In the genomic region with DNA sequence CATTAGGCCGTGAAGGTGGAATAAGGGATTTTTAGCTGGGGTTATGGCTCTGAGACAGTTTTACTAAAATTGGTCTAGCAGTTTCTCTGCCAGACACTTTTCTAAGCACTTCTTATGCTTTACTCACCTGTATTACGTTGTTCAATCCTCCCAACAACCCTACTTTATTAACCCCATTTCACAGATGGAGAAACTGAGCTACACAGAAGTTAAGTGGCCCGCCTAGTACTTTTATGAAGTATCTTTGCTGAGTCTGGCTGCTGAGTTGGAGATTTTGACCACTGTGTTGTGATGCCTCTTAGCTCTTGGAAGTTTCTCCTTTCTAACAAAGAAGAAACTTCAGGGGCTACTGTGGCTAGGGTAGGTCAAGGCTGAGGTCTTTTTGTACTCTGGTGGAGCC, we compare ENCODE assay signal across 28 cellular contexts. TPM values are rescaled to one million over a fixed set of nuclear protein-coding genes. Genes with fewer than 3 reads are reported as not detected.
DNase-seq lines count a peak whose midpoint lies in the region; ATAC-seq and TF ChIP-seq lines count a peak whose summit lies in the region.
"Had no signal": no experiment of that assay in that cellular context is flagged by ENCODE, and none has a peak within 500 bp of the region (broad histone marks: within the 10 kb centered on the region; RNA-seq: fewer than 3 reads in every experiment).

No MANE protein-coding gene starts in this region.

- H3K18ac ChIP-seq in trophoblast cell (ENCODE audit: low read length) = no peak overlapping the region

- TF ChIP-seq POLR2A in upper lobe of left lung (IDR thresholded peaks at IDR 0.05) = no peak

- no peak overlapping the region for H3K9ac ChIP-seq in trophoblast cell (ENCODE audit: low read length)

- H3K9me3 ChIP-seq in heart right ventricle (no peaks in the 10 kb centered on the region), trophoblast cell (ENCODE audit: insufficient read depth, low read depth, low read length) (peaks cover 1% of the 10 kb centered on the region), upper lobe of left lung (no peaks in the 10 kb centered on the region), T-helper 17 cell (ENCODE audit: control insufficient read depth, low read length, poor library complexity, severe bottlenecking) (no peaks in the 10 kb centered on the region)
- H3K9me3 ChIP-seq: ovary, upper lobe of right lung had no signal

- no peak overlapping the region for H3K4me3 Mint-ChIP-seq in T-helper 17 cell
- no peak overlapping the region for H3K4me3 Mint-ChIP-seq in stimulated activated effector memory CD8-positive, alpha-beta T cell treated with anti-CD3 and anti-CD28 coated beads, Interleukin-12 subunit alpha, Interleukin-12 subunit beta, amount 100 ng/mL, for 72 hours
- H3K4me3 Mint-ChIP-seq: activated CD8-positive, alpha-beta memory T cell treated with anti-CD3 and anti-CD28 coated beads, Interleukin-2, amount 10 ng/mL, durations not matched to agents 7 days and 5 days; activated naive CD8-positive, alpha-beta T cell treated with anti-CD3 and anti-CD28 coated beads for 36 hours; activated T-cell treated with anti-CD3 and anti-CD28 coated beads, Interleukin-2, amount 50 U/mL, for 4 hours; T-cell had no signal

- H2AFZ ChIP-seq in trophoblast cell (ENCODE audit: insufficient read depth, low read length, poor library complexity) = no peak overlapping the region

- no peak for DNase-seq in heart right ventricle
- no peak for DNase-seq in left ventricle myocardium superior
- no peak for DNase-seq in coronary artery (ENCODE audit: low spot score)
- DNase-seq in trophoblast cell = no peak
- no peak for DNase-seq in upper lobe of left lung
- DNase-seq in T-helper 17 cell = no peak
- DNase-seq in stimulated activated effector memory CD8-positive, alpha-beta T cell treated with anti-CD3 and anti-CD28 coated beads, Interleukin-12 subunit alpha, Interleukin-12 subunit beta, amount 100 ng/mL, for 72 hours (ENCODE audit: low spot score in 2 of 2) = no peak
- DNase-seq: 8988T; activated CD4-positive, CD25-positive, alpha-beta regulatory T cell; activated CD8-positive, alpha-beta memory T cell treated with anti-CD3 and anti-CD28 coated beads, Interleukin-2, amount 10 ng/mL, durations not matched to agents 7 days and 5 days; activated gamma-delta T cell; activated naive CD8-positive, alpha-beta T cell treated with anti-CD3 and anti-CD28 coated beads for 36 hours; activated T-cell treated with anti-CD3 and anti-CD28 coated beads, Interleukin-2, amount 50 U/mL, for 4 hours; anterior cingulate cortex; Calu3; DND-41; erythroblast; head of caudate nucleus; KBM-7; kidney; NCI-H1105 treated with DMSO at 0.1 percent for 48 hours; NCI-H1930; NCI-H510A treated with DMSO at 0.1 percent for 48 hours; ovary; RPMI8226; T-cell; upper lobe of right lung had no signal

- no peak overlapping the region for H3K4me2 ChIP-seq in trophoblast cell (ENCODE audit: low read length)

- H3K9me3 Mint-ChIP-seq in stimulated activated effector memory CD8-positive, alpha-beta T cell treated with anti-CD3 and anti-CD28 coated beads, Interleukin-12 subunit alpha, Interleukin-12 subunit beta, amount 100 ng/mL, for 72 hours = no peaks in the 10 kb centered on the region
- H3K9me3 Mint-ChIP-seq: activated naive CD8-positive, alpha-beta T cell treated with anti-CD3 and anti-CD28 coated beads for 36 hours; activated T-cell treated with anti-CD3 and anti-CD28 coated beads, Interleukin-2, amount 50 U/mL, for 4 hours; T-cell had no signal

- no peak overlapping the region for H2BK5ac ChIP-seq in trophoblast cell (ENCODE audit: low read depth, low read length, poor library complexity)

- intact Hi-C loops in heart right ventricle (cut with DNase I) (loop anchor here in 2 of 10 donors (5.0 kb wide), 2 partner anchors 36 to 46 kb away; no protein-coding TSS in a partner anchor), left ventricle myocardium superior (cut with micrococcal nuclease) (no loop called here)

- H3K4me1 ChIP-seq in heart right ventricle = peaks cover 43 to 100% (median 93%) of the 10 kb centered on the region in 9 donors
- peaks cover 0 to 6% of the 10 kb centered on the region in 2 experiments for H3K4me1 ChIP-seq in trophoblast cell (ENCODE audit: control insufficient read depth in 1 of 2, insufficient read depth in 2 of 2, low read length in 2 of 2)
- H3K4me1 ChIP-seq in upper lobe of left lung = peaks cover 40 to 73% (median 64%) of the 10 kb centered on the region in 4 donors

- H4K12ac ChIP-seq in trophoblast cell (ENCODE audit: low read depth, low read length) = no peak overlapping the region

- H3K79me2 ChIP-seq in trophoblast cell (ENCODE audit: control insufficient read depth, insufficient read depth, low read length, poor library complexity) = no peaks in the 10 kb centered on the region

- H3K27ac ChIP-seq in heart right ventricle = peak overlapping the region; percentile 53 to 91 (median 86)
- peak overlapping the region; percentile 85 to 86 for H3K27ac ChIP-seq in coronary artery
- no peak overlapping the region for H3K27ac ChIP-seq in trophoblast cell (ENCODE audit: low read depth, low read length)
- H3K27ac ChIP-seq in upper lobe of left lung = peak overlapping the region in 3 of 4 donors; percentile 32 to 66 (median 37)

- ATAC-seq in heart right ventricle = no peak
- ATAC-seq in left ventricle myocardium superior = no peak
- no peak for ATAC-seq in upper lobe of left lung (ENCODE audit: low FRiP score in 2 of 2)
- no peak for ATAC-seq in T-helper 17 cell
- ATAC-seq in GM18861 (IDR thresholded peaks at IDR 0.05; ENCODE audit: unreplicated experiment) = no peak
- no peak for ATAC-seq in stimulated activated effector memory CD8-positive, alpha-beta T cell treated with anti-CD3 and anti-CD28 coated beads, Interleukin-12 subunit alpha, Interleukin-12 subunit beta, amount 100 ng/mL, for 72 hours
- ATAC-seq: activated CD8-positive, alpha-beta memory T cell treated with anti-CD3 and anti-CD28 coated beads, Interleukin-2, amount 10 ng/mL, durations not matched to agents 7 days and 5 days; activated T-cell treated with anti-CD3 and anti-CD28 coated beads, Interleukin-2, amount 50 U/mL, for 4 hours; T-cell had no signal

- H3K4me3 ChIP-seq in heart right ventricle = no peak overlapping the region
- H3K4me3 ChIP-seq in coronary artery = no peak overlapping the region
- H3K4me3 ChIP-seq in trophoblast cell (ENCODE audit: low read depth, low read length) = peak overlapping the region; percentile 3
- no peak overlapping the region for H3K4me3 ChIP-seq in upper lobe of left lung
- H3K4me3 ChIP-seq: ovary, upper lobe of right lung had no signal

- H4K91ac ChIP-seq in trophoblast cell (ENCODE audit: low read depth, low read length) = no peak overlapping the region

- no peak for TF ChIP-seq EP300 in upper lobe of left lung (IDR thresholded peaks at IDR 0.05)

- peaks cover 7% of the 10 kb centered on the region for H3K36me3 Mint-ChIP-seq in T-helper 17 cell (ENCODE audit: low read depth)
- H3K36me3 Mint-ChIP-seq in stimulated activated effector memory CD8-positive, alpha-beta T cell treated with anti-CD3 and anti-CD28 coated beads, Interleukin-12 subunit alpha, Interleukin-12 subunit beta, amount 100 ng/mL, for 72 hours = peaks cover 26% of the 10 kb centered on the region

- H3K4ac ChIP-seq in trophoblast cell (ENCODE audit: low read depth, low read length) = no peak overlapping the region

- no peaks in the 10 kb centered on the region for H3K27me3 Mint-ChIP-seq in T-helper 17 cell
- H3K27me3 Mint-ChIP-seq: activated CD8-positive, alpha-beta memory T cell treated with anti-CD3 and anti-CD28 coated beads, Interleukin-2, amount 10 ng/mL, durations not matched to agents 7 days and 5 days; activated naive CD8-positive, alpha-beta T cell treated with anti-CD3 and anti-CD28 coated beads for 36 hours; T-cell had no signal

- TF ChIP-seq CTCF in heart right ventricle (IDR thresholded peaks at IDR 0.05) = no peak
- no peak for TF ChIP-seq CTCF in coronary artery (IDR thresholded peaks at IDR 0.05)
- no peak for TF ChIP-seq CTCF in upper lobe of left lung (IDR thresholded peaks at IDR 0.05)

- no peak overlapping the region for H3K23ac ChIP-seq in trophoblast cell (ENCODE audit: low read length)

- H3K36me3 ChIP-seq in heart right ventricle (peaks cover 0 to 59% (median 0%) of the 10 kb centered on the region in 9 donors), trophoblast cell (ENCODE audit: control insufficient read depth in 1 of 2, insufficient read depth in 2 of 2, low read length in 2 of 2) (peaks cover 7 to 8% of the 10 kb centered on the region in 2 experiments), upper lobe of left lung (peaks cover 0 to 29% (median 6%) of the 10 kb centered on the region in 4 donors)
- H3K36me3 ChIP-seq: ovary had no signal

- H3K27me3 ChIP-seq in heart right ventricle (no peaks in the 10 kb centered on the region), trophoblast cell (ENCODE audit: insufficient read depth, low read length) (no peaks in the 10 kb centered on the region), upper lobe of left lung (no peaks in the 10 kb centered on the region)
- H3K27me3 ChIP-seq: ovary, upper lobe of right lung had no signal

- WGBS in heart right ventricle, 2 donors = 94 to 98% methylated on average over 3 of the region's 3 CpGs
- 100% methylated on average over 1 of the region's 3 CpGs for WGBS in trophoblast cell (ENCODE audit: extremely low coverage, insufficient coverage, insufficient read length)
- 87 to 96% methylated on average over 3 of the region's 3 CpGs for WGBS in upper lobe of left lung, 2 donors

- H2AK5ac ChIP-seq in trophoblast cell (ENCODE audit: low read length) = no peak overlapping the region

- no peak overlapping the region for H2BK120ac ChIP-seq in trophoblast cell (ENCODE audit: insufficient read depth, low read length, poor library complexity)

- no peak overlapping the region for H2BK12ac ChIP-seq in trophoblast cell (ENCODE audit: low read length)

- H3K27ac Mint-ChIP-seq in T-helper 17 cell = no peak overlapping the region
- H3K27ac Mint-ChIP-seq in stimulated activated effector memory CD8-positive, alpha-beta T cell treated with anti-CD3 and anti-CD28 coated beads, Interleukin-12 subunit alpha, Interleukin-12 subunit beta, amount 100 ng/mL, for 72 hours = no peak overlapping the region
- H3K27ac Mint-ChIP-seq: activated CD8-positive, alpha-beta memory T cell treated with anti-CD3 and anti-CD28 coated beads, Interleukin-2, amount 10 ng/mL, durations not matched to agents 7 days and 5 days; activated naive CD8-positive, alpha-beta T cell treated with anti-CD3 and anti-CD28 coated beads for 36 hours; T-cell had no signal

- H4K8ac ChIP-seq in trophoblast cell (ENCODE audit: low read depth, low read length) = no peak overlapping the region

- H3K79me1 ChIP-seq in trophoblast cell (ENCODE audit: low read length) = no peaks in the 10 kb centered on the region

- H3K14ac ChIP-seq in trophoblast cell (ENCODE audit: low read length) = no peak overlapping the region

- H3K4me1 Mint-ChIP-seq in T-helper 17 cell = peaks cover 16% of the 10 kb centered on the region
- peaks cover 53% of the 10 kb centered on the region for H3K4me1 Mint-ChIP-seq in stimulated activated effector memory CD8-positive, alpha-beta T cell treated with anti-CD3 and anti-CD28 coated beads, Interleukin-12 subunit alpha, Interleukin-12 subunit beta, amount 100 ng/mL, for 72 hours

RNA-seq across cellular contexts. Expression of gene LIMD1, which starts 11.5 kb away (rescaled TPM):
- total RNA-seq in heart right ventricle = 10 to 100 TPM; 24.1 to 47.6 (median 35.5) TPM
- 10 to 100 TPM in 1 of 2 donors, 1 to 10 TPM in 1; 6.1 to 21.7 TPM for polyA plus RNA-seq in heart right ventricle
- total RNA-seq in left ventricle myocardium superior = 31.9 TPM
- 4.3 TPM in 2 replicates for polyA plus RNA-seq in trophoblast cell (2013)
- total RNA-seq in upper lobe of left lung = 100 to 1,000 TPM in 2 of 6 donors, 10 to 100 TPM in 4; 78.6 to 176 (median 87.8) TPM
- 10 to 100 TPM; 17.2 to 34.1 TPM for total RNA-seq in T-helper 17 cell
